In the genomic region with DNA sequence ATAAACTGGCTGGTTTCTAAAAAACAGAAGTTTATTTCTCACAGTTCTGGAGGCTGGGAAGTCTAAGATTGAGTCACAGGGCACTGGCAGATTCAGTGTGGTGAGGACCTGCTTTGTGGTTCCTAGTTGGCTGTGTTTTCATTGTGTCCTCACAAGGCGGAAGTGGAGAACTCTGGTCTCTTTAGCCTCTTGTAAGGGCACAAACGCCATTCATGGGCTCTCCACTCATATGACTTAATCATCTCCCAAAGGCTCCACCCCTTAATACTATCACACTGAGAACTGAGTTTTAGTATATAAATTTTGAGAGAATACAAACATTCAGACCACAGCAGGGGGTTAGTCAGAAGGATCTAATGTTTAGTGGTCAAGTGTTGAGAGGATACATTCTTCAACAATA, we compare ENCODE assay signal across 16 cellular contexts.
DNase-seq lines count a peak whose midpoint lies in the region; TF ChIP-seq lines count a peak whose summit lies in the region.
"Had no signal": no experiment of that assay in that cellular context is flagged by ENCODE, and none has a peak within 500 bp of the region (broad histone marks: within the 10 kb centered on the region; RNA-seq: fewer than 3 reads in every experiment).

No MANE protein-coding gene starts in this region.

- H3K27ac ChIP-seq in mammary epithelial cell (ENCODE audit: insufficient read depth, low read depth, low read length) (no peak overlapping the region), breast epithelium (no peak overlapping the region), Karpas-422 (ENCODE audit: low read length) (no peak overlapping the region), tibial artery (no peak overlapping the region)
- H3K27ac ChIP-seq: 22Rv1, left ventricle myocardium inferior, right lobe of liver had no signal

- H3K79me2 ChIP-seq in mammary epithelial cell (ENCODE audit: insufficient read depth, low read length), result no peaks in the 10 kb centered on the region
- H3K79me2 ChIP-seq in Karpas-422 (ENCODE audit: low read length), result no peaks in the 10 kb centered on the region

- no peak for TF ChIP-seq POLR2A in breast epithelium (IDR thresholded peaks at IDR 0.05)

- CTCF ChIA-PET in mammary epithelial cell (lab: Charles Lee; ENCODE audit: low non-redundant PET), result no interaction called here

- dilution Hi-C loops in mammary epithelial cell (cut with HindIII; ENCODE audit: low sequenced_read_pairs), result no loop called here

- intact Hi-C loops in mammary epithelial cell (cut with micrococcal nuclease), result loop anchor here (10.0 kb wide), 1 partner anchor 394 kb away; a partner anchor contains a TSS
- intact Hi-C loops in breast epithelium (cut with DNase I; ENCODE audit: low total_unique reads), result no loop called here
- intact Hi-C loops in tibial artery (cut with DNase I; ENCODE audit: low total_unique reads), result no loop called here

- H3K4me1 ChIP-seq in mammary epithelial cell (ENCODE audit: insufficient read depth, low read length) (peaks cover 16% of the 10 kb centered on the region), breast epithelium (no peaks in the 10 kb centered on the region), Karpas-422 (ENCODE audit: low read length) (no peaks in the 10 kb centered on the region), tibial artery (peaks cover 0 to 5% (median 0%) of the 10 kb centered on the region in 4 donors)
- H3K4me1 ChIP-seq: left ventricle myocardium inferior, right lobe of liver had no signal

- H3K4me3 ChIP-seq in mammary epithelial cell (replicated peaks in 1 of 3; ENCODE audit: insufficient read depth in 1 of 3, low read depth in 2 of 3, low read length in 3 of 3), result no peak overlapping the region
- H3K4me3 ChIP-seq in breast epithelium, result no peak overlapping the region
- H3K4me3 ChIP-seq in fibroblast of the aortic adventitia (ENCODE audit: low read depth, low read length), result no peak overlapping the region
- no peak overlapping the region for H3K4me3 ChIP-seq in Karpas-422 (ENCODE audit: low read length)
- no peak overlapping the region for H3K4me3 ChIP-seq in tibial artery
- H3K4me3 ChIP-seq: left ventricle myocardium inferior, right lobe of liver had no signal

- BruUV-seq in mammary epithelial cell (replicated peaks; lab: Mats Ljungman, UMichigan), result no TSS peak

- WGBS in mammary epithelial cell (ENCODE audit: low coverage, missing lambda C conversion rate), result 62% methylated on average over 2 of the region's 2 CpGs

- H3K9me2 ChIP-seq in Karpas-422 (replicated peaks; ENCODE audit: insufficient read depth, low read length), result no peaks in the 10 kb centered on the region

- no peak overlapping the region for H3K4me2 ChIP-seq in mammary epithelial cell (ENCODE audit: insufficient read depth, low read depth, low read length)
- no peak overlapping the region for H3K4me2 ChIP-seq in Karpas-422 (ENCODE audit: low read depth, low read length, poor library complexity, severe bottlenecking)

- H3K36me3 ChIP-seq in mammary epithelial cell (ENCODE audit: insufficient read depth, low read length) (no peaks in the 10 kb centered on the region), breast epithelium (no peaks in the 10 kb centered on the region), Karpas-422 (ENCODE audit: insufficient read depth, low read length) (no peaks in the 10 kb centered on the region), tibial artery (no peaks in the 10 kb centered on the region)
- H3K36me3 ChIP-seq: left ventricle myocardium inferior, right lobe of liver had no signal

- no peaks in the 10 kb centered on the region for H4K20me1 ChIP-seq in mammary epithelial cell (ENCODE audit: insufficient read depth, low read length)
- no peaks in the 10 kb centered on the region for H4K20me1 ChIP-seq in Karpas-422 (ENCODE audit: insufficient read depth, low read depth, low read length)

- in situ Hi-C loops in mammary epithelial cell (cut with MboI; ENCODE audit: low sequenced_read_pairs in 2 of 2), result loop anchor here in 1 of 2 donors (25.0 kb wide), 1 partner anchor 93 kb away; no protein-coding TSS in a partner anchor

- H3K9ac ChIP-seq in mammary epithelial cell (ENCODE audit: insufficient read depth, low read length) (no peak overlapping the region), Karpas-422 (ENCODE audit: low read length) (no peak overlapping the region)

- H2AFZ ChIP-seq in mammary epithelial cell (ENCODE audit: low read depth, low read length) (no peak overlapping the region), Karpas-422 (ENCODE audit: low read length) (no peak overlapping the region)

- H3K9me3 ChIP-seq in mammary epithelial cell (replicated peaks; ENCODE audit: insufficient read depth, low read length) (no peaks in the 10 kb centered on the region), breast epithelium (no peaks in the 10 kb centered on the region), Karpas-422 (ENCODE audit: low read length) (no peaks in the 10 kb centered on the region), tibial artery (no peaks in the 10 kb centered on the region)
- H3K9me3 ChIP-seq: left ventricle myocardium inferior, right lobe of liver had no signal

- H3K27me3 ChIP-seq in mammary epithelial cell (ENCODE audit: insufficient read depth, low read length) (no peaks in the 10 kb centered on the region), breast epithelium (no peaks in the 10 kb centered on the region), Karpas-422 (ENCODE audit: low read length) (no peaks in the 10 kb centered on the region), tibial artery (no peaks in the 10 kb centered on the region)
- H3K27me3 ChIP-seq: right lobe of liver had no signal

- TF ChIP-seq CTCF in mammary epithelial cell (conservative IDR thresholded peaks at IDR 0.05 in 1 of 2, IDR thresholded peaks at IDR 0.05 in 1 of 2; ENCODE audit: extremely low read depth in 1 of 2, insufficient read depth in 1 of 2, low read depth in 1 of 2, low read length in 2 of 2) (no peak), breast epithelium (IDR thresholded peaks at IDR 0.05) (no peak), fibroblast of the aortic adventitia (IDR thresholded peaks at IDR 0.05; ENCODE audit: insufficient read depth, low read length) (no peak), tibial artery (IDR thresholded peaks at IDR 0.05) (no peak)

- peak; percentile 38 for DNase-seq in mammary epithelial cell
- DNase-seq in breast epithelium (ENCODE audit: low spot score in 2 of 2), result no peak
- peak; percentile 27 for DNase-seq in T1000 (lab: John Stamatoyannopoulos, UW)
- peak; percentile 26 for DNase-seq in fibroblast of the aortic adventitia (ENCODE audit: low read depth)
- DNase-seq in Karpas-422, result no peak
- no peak for DNase-seq in activated CD8-positive, alpha-beta memory T cell treated with anti-CD3 and anti-CD28 coated beads, Interleukin-2, amount 50 U/mL, for 48 hours
- DNase-seq in tibial artery, result no peak
- no peak for DNase-seq in COLO668 (lab: John Stamatoyannopoulos, UW; ENCODE audit: unreplicated experiment)
- DNase-seq: activated CD8-positive, alpha-beta memory T cell treated with anti-CD3 and anti-CD28 coated beads, Interleukin-2, amount 50 U/mL, for 4 hours; Calu3; hippocampal formation; left ventricle myocardium inferior; NCI-H2081; right lobe of liver; stimulated activated naive CD4-positive, alpha-beta T cell treated with Interleukin-2 at 50 U/mL for 16 hours had no signal

Comparison
In these comparisons a context has a peak if more than half of its experiments do, and no peak if none do; other contexts are left out.
1. DNase-seq: peak in mammary epithelial cell (single experiment), T1000 (single experiment) and fibroblast of the aortic adventitia (single experiment); none in breast epithelium (0 of 2), Karpas-422 (single experiment), activated CD8-positive, alpha-beta memory T cell treated with anti-CD3 and anti-CD28 coated beads, Interleukin-2, amount 50 U/mL, for 48 hours (single experiment), tibial artery (0 of 2) and COLO668 (single experiment).